In genomic region chr10:60942604-60943269, GRCh38 we compare ENCODE assay signal across 1 cellular context.
TF ChIP-seq lines count a peak whose summit lies in the region.

No MANE protein-coding gene starts in this region.

TF ChIP-seq in SK-N-SH, 30 proteins besides CTCF, POLR2A, EP300 and RAD21 (continued from another document):
- no peak for TF ChIP-seq ZBTB33 (IDR thresholded peaks at IDR 0.05; ENCODE audit: borderline replicate concordance, low read depth)
TF ChIP-seq in SK-N-SH: peak in this region for 2.
